ENCODE assay signal across 9 cellular contexts in the genomic region with DNA sequence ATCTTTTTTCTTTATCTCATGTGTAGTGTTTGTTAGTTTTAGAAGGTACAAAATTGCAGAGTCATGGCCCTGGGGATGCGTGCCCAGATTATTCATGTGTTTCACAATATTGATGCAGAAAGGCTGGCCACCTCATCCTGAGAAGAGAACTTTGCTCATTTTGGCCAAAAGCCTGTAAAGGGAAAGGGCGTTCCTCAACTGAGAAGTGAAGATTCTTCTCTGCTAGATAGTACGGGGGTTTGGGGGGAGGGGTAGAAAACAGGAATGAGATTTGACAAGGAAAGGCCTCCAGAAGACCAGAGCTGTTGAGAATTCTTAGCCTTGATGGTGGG. TPM values are rescaled to one million over a fixed set of nuclear protein-coding genes. Genes with fewer than 3 reads are reported as not detected.
DNase-seq lines count a peak whose midpoint lies in the region; ATAC-seq and TF ChIP-seq lines count a peak whose summit lies in the region.
"Had no signal": no experiment of that assay in that cellular context is flagged by ENCODE, and none has a peak within 500 bp of the region (broad histone marks: within the 10 kb centered on the region; RNA-seq: fewer than 3 reads in every experiment).

No MANE protein-coding gene starts in this region.

- no peaks in the 10 kb centered on the region for H3F3A ChIP-seq in MM.1S (ENCODE audit: insufficient read depth, low read length)

- no peak overlapping the region for H2AFZ ChIP-seq in MM.1S (ENCODE audit: low read length)

- H3K27ac ChIP-seq in MM.1S (ENCODE audit: low read length): no peak overlapping the region
- H3K27ac ChIP-seq: SJSA1 had no signal

- no peaks in the 10 kb centered on the region for H4K20me1 ChIP-seq in MM.1S (ENCODE audit: insufficient read depth, low read length)

- peaks cover 4% of the 10 kb centered on the region; the same call in 1 of the 2 replicates for H3K4me1 ChIP-seq in MM.1S (ENCODE audit: low read length)
- H3K4me1 ChIP-seq: SJSA1 had no signal

- H3K27me3 ChIP-seq in MM.1S (replicated peaks; ENCODE audit: insufficient read depth, low read length): no peaks in the 10 kb centered on the region
- H3K27me3 ChIP-seq: SJSA1 had no signal

- H3K36me3 ChIP-seq in MM.1S (replicated peaks; ENCODE audit: insufficient read depth, low read length): no peaks in the 10 kb centered on the region
- H3K36me3 ChIP-seq: SJSA1 had no signal

- H3K36me3 Mint-ChIP-seq in mesothelial cell of epicardium: no peaks in the 10 kb centered on the region
- no peaks in the 10 kb centered on the region for H3K36me3 Mint-ChIP-seq in activated T-helper 2 cell treated with anti-CD3 and anti-CD28 coated beads, Interferon-gamma antibody, Interleukin-2, Interleukin-4, amounts not matched to agents 10 μg/mL and 5 μg/mL and 100 μg/mL, durations not matched to agents 14 hours and 24 hours and 36 hours (ENCODE audit: low read depth)

- H3K27me3 Mint-ChIP-seq in mesothelial cell of epicardium (ENCODE audit: low read depth): no peaks in the 10 kb centered on the region
- peaks cover 3% of the 10 kb centered on the region for H3K27me3 Mint-ChIP-seq in activated T-helper 2 cell treated with anti-CD3 and anti-CD28 coated beads, Interferon-gamma antibody, Interleukin-2, Interleukin-4, amounts not matched to agents 10 μg/mL and 5 μg/mL and 100 μg/mL, durations not matched to agents 14 hours and 24 hours and 36 hours (ENCODE audit: low read depth)

- H3K79me2 ChIP-seq in MM.1S (ENCODE audit: low read length): no peaks in the 10 kb centered on the region

- no peak overlapping the region for H3K9ac ChIP-seq in MM.1S (ENCODE audit: low read length)

- H3K4me1 Mint-ChIP-seq in mesothelial cell of epicardium: peaks cover 35% of the 10 kb centered on the region
- H3K4me1 Mint-ChIP-seq in activated T-helper 2 cell treated with anti-CD3 and anti-CD28 coated beads, Interferon-gamma antibody, Interleukin-2, Interleukin-4, amounts not matched to agents 10 μg/mL and 5 μg/mL and 100 μg/mL, durations not matched to agents 14 hours and 24 hours and 36 hours (ENCODE audit: low read depth): peaks cover 1% of the 10 kb centered on the region

- no peaks in the 10 kb centered on the region for H3K9me3 Mint-ChIP-seq in mesothelial cell of epicardium
- H3K9me3 Mint-ChIP-seq in activated T-helper 2 cell treated with anti-CD3 and anti-CD28 coated beads, Interferon-gamma antibody, Interleukin-2, Interleukin-4, amounts not matched to agents 10 μg/mL and 5 μg/mL and 100 μg/mL, durations not matched to agents 14 hours and 24 hours and 36 hours: no peaks in the 10 kb centered on the region

- no peak overlapping the region for H3K4me3 ChIP-seq in MM.1S (ENCODE audit: low read length)
- H3K4me3 ChIP-seq: SJSA1 had no signal

- no peaks in the 10 kb centered on the region for H3K9me3 ChIP-seq in MM.1S (replicated peaks; ENCODE audit: insufficient read depth, low read length)
- H3K9me3 ChIP-seq: SJSA1 had no signal

- no peak overlapping the region for H3K4me2 ChIP-seq in MM.1S (ENCODE audit: low read depth, low read length)

- peak; percentile 44 for ATAC-seq in GM19023 (IDR thresholded peaks at IDR 0.05; ENCODE audit: unreplicated experiment)

- DNase-seq in LoVo (ENCODE audit: low spot score): peak; percentile 71
- DNase-seq in dermis microvascular lymphatic vessel endothelial cell (ENCODE audit: low read depth in 2 of 2): peak; percentile 35 to 58
- DNase-seq in mesothelial cell of epicardium (ENCODE audit: low spot score in 2 of 2, unreplicated experiment in 2 of 2): no peak
- no peak for DNase-seq in NCI-H1105 treated with DMSO at 0.1 percent for 48 hours (lab: John Stamatoyannopoulos, UW)
- DNase-seq in MM.1S: no peak
- no peak for DNase-seq in NCI-H2227 (lab: John Stamatoyannopoulos, UW; ENCODE audit: unreplicated experiment)
- no peak for DNase-seq in activated T-helper 2 cell treated with anti-CD3 and anti-CD28 coated beads, Interferon-gamma antibody, Interleukin-2, Interleukin-4, amounts not matched to agents 10 μg/mL and 5 μg/mL and 100 μg/mL, durations not matched to agents 14 hours and 24 hours and 36 hours (ENCODE audit: low spot score)

- no peak overlapping the region for H3K27ac Mint-ChIP-seq in mesothelial cell of epicardium
- no peak overlapping the region for H3K27ac Mint-ChIP-seq in activated T-helper 2 cell treated with anti-CD3 and anti-CD28 coated beads, Interferon-gamma antibody, Interleukin-2, Interleukin-4, amounts not matched to agents 10 μg/mL and 5 μg/mL and 100 μg/mL, durations not matched to agents 14 hours and 24 hours and 36 hours

- H3K9me2 ChIP-seq in MM.1S (replicated peaks; ENCODE audit: insufficient read depth, low read length): no peaks in the 10 kb centered on the region

- intact Hi-C loops in activated T-helper 2 cell treated with anti-CD3 and anti-CD28 coated beads, Interferon-gamma antibody, Interleukin-2, Interleukin-4, amounts not matched to agents 10 μg/mL and 5 μg/mL and 100 μg/mL, durations not matched to agents 14 hours and 24 hours and 36 hours (cut with micrococcal nuclease): no loop called here

- H3K4me3 Mint-ChIP-seq in mesothelial cell of epicardium: peak overlapping the region; percentile 77
- no peak overlapping the region for H3K4me3 Mint-ChIP-seq in activated T-helper 2 cell treated with anti-CD3 and anti-CD28 coated beads, Interferon-gamma antibody, Interleukin-2, Interleukin-4, amounts not matched to agents 10 μg/mL and 5 μg/mL and 100 μg/mL, durations not matched to agents 14 hours and 24 hours and 36 hours (ENCODE audit: low read depth)

- TF ChIP-seq CTCF in mesothelial cell of epicardium (IDR thresholded peaks at IDR 0.05; ENCODE audit: unreplicated experiment) (no peak), MM.1S (IDR thresholded peaks at IDR 0.05; ENCODE audit: low read length) (no peak)

RNA-seq across cellular contexts. Expression of gene MGST1, which starts 1.7 kb away (rescaled TPM):
- total RNA-seq in dermis microvascular lymphatic vessel endothelial cell: 9.7 and 19.4 TPM in 2 replicates
- total RNA-seq in mesothelial cell of epicardium: 24.0 to 28.4 TPM (median 27.2 TPM) in 3 replicates
- total RNA-seq in activated T-helper 2 cell treated with anti-CD3 and anti-CD28 coated beads, Interferon-gamma antibody, Interleukin-2, Interleukin-4, amounts not matched to agents 10 μg/mL and 5 μg/mL and 100 μg/mL, durations not matched to agents 14 hours and 24 hours and 36 hours: 1.4 and 1.8 TPM in 2 replicates
- total RNA-seq: SJSA1 had no signal

Comparison
In these comparisons a context has a peak if more than half of its experiments do, and no peak if none do; other contexts are left out.
1. DNase-seq: peak in LoVo (single experiment) and dermis microvascular lymphatic vessel endothelial cell (2 of 2); none in mesothelial cell of epicardium (0 of 2), NCI-H1105 treated with DMSO at 0.1 percent for 48 hours (single experiment), MM.1S (single experiment), NCI-H2227 (single experiment) and activated T-helper 2 cell treated with anti-CD3 and anti-CD28 coated beads, Interferon-gamma antibody, Interleukin-2, Interleukin-4, amounts not matched to agents 10 μg/mL and 5 μg/mL and 100 μg/mL, durations not matched to agents 14 hours and 24 hours and 36 hours (single experiment).